Comparison of ENCODE assay signal across 16 cellular contexts in genomic region chr4:182202650-182203049, GRCh38. TPM values are rescaled to one million over a fixed set of nuclear protein-coding genes. Genes with fewer than 3 reads are reported as not detected.
A peak's percentile ranks its signal among the peaks of the same experiment; 100 is the strongest.
DNase-seq lines count a peak whose midpoint lies in the region; ATAC-seq and TF ChIP-seq lines count a peak whose summit lies in the region.
"Had no signal": no experiment of that assay in that cellular context is flagged by ENCODE, and none has a peak within 500 bp of the region (broad histone marks: within the 10 kb centered on the region; RNA-seq: fewer than 3 reads in every experiment).

No MANE protein-coding gene starts in this region.

- DNase-seq in H9 = no peak
- no peak for DNase-seq in trophoblast cell
- no peak for DNase-seq in activated naive CD4-positive, alpha-beta T cell treated with anti-CD3 and anti-CD28 coated beads, Interleukin-2, amount 50 U/mL, for 72 hours (ENCODE audit: low spot score in 2 of 2)
- no peak for DNase-seq in mesenchymal stem cell
- DNase-seq: C1 segment of cervical spinal cord; CD4-positive, alpha-beta memory T cell; COR-L47; DMS153; DMS79; EL; GDM1; GOT3; HCEC 1CT had no signal

- no CpG with 5 or more reads among the region's 8 CpGs for WGBS in H9 (ENCODE audit: extremely low coverage, insufficient read length, low lambda C conversion rate)
- WGBS in trophoblast cell (ENCODE audit: extremely low coverage, insufficient coverage, insufficient read length) = no CpG with 5 or more reads among the region's 8 CpGs
- 93% methylated on average over 7 of the region's 8 CpGs for WGBS in mesenchymal stem cell

- H4K5ac ChIP-seq in H9 (ENCODE audit: insufficient read length, low read depth, low read length) = no peak overlapping the region

- H2BK15ac ChIP-seq in H9 (ENCODE audit: low read depth, low read length) = no peak overlapping the region
- H2BK15ac ChIP-seq in mesenchymal stem cell (ENCODE audit: low read depth, poor library complexity, severe bottlenecking) = no peak overlapping the region

- no peaks in the 10 kb centered on the region for H3K9me3 Mint-ChIP-seq in H9
- H3K9me3 Mint-ChIP-seq in activated naive CD4-positive, alpha-beta T cell treated with anti-CD3 and anti-CD28 coated beads, Interleukin-2, amount 50 U/mL, for 72 hours = peaks cover 0 to 6% of the 10 kb centered on the region in 2 donors

- H3K9ac ChIP-seq in H9 (ENCODE audit: extremely low read depth, insufficient read length, low read length) (no peak overlapping the region), trophoblast cell (ENCODE audit: low read length) (no peak overlapping the region), mesenchymal stem cell (ENCODE audit: low read length) (no peak overlapping the region)

- no peaks in the 10 kb centered on the region; the same call in 1 of the 2 replicates for H3K79me2 ChIP-seq in H9 (ENCODE audit: insufficient read depth, low read length)
- H3K79me2 ChIP-seq in trophoblast cell (ENCODE audit: control insufficient read depth, insufficient read depth, low read length, poor library complexity) = peaks cover 6% of the 10 kb centered on the region

- H3K27ac Mint-ChIP-seq in H9 = peak overlapping the region in 2 of 3 experiments; percentile 74 to 79; a peak in 4 of 7 replicates
- no peak overlapping the region for H3K27ac Mint-ChIP-seq in activated naive CD4-positive, alpha-beta T cell treated with anti-CD3 and anti-CD28 coated beads, Interleukin-2, amount 50 U/mL, for 72 hours
- H3K27ac Mint-ChIP-seq: CD4-positive, alpha-beta memory T cell had no signal

- H3K4me2 ChIP-seq in H9 (ENCODE audit: insufficient read depth, insufficient read length, low read length) (no peak overlapping the region), trophoblast cell (ENCODE audit: low read length) (no peak overlapping the region), mesenchymal stem cell (ENCODE audit: low read length, poor library complexity, severe bottlenecking) (no peak overlapping the region)

- H2BK5ac ChIP-seq in H9 (ENCODE audit: insufficient read length, low read length) = no peak overlapping the region
- no peak overlapping the region for H2BK5ac ChIP-seq in trophoblast cell (ENCODE audit: low read depth, low read length, poor library complexity)
- H2BK5ac ChIP-seq in mesenchymal stem cell (ENCODE audit: low read depth, low read length, poor library complexity, severe bottlenecking) = no peak overlapping the region

- peaks cover 2% of the 10 kb centered on the region for H3K79me1 ChIP-seq in H9 (ENCODE audit: insufficient read depth, low read depth, low read length, poor library complexity, severe bottlenecking)
- peaks cover 8% of the 10 kb centered on the region for H3K79me1 ChIP-seq in trophoblast cell (ENCODE audit: low read length)
- H3K79me1 ChIP-seq in mesenchymal stem cell (replicated peaks; ENCODE audit: low read length, poor library complexity, severe bottlenecking) = peaks cover 37% of the 10 kb centered on the region

- H3K36me3 Mint-ChIP-seq in H9 (ENCODE audit: insufficient read depth in 1 of 3, low read depth in 3 of 3) = peaks cover 0 to 5% (median 0%) of the 10 kb centered on the region in 3 experiments; a peak in 3 of 7 replicates
- no peaks in the 10 kb centered on the region for H3K36me3 Mint-ChIP-seq in activated naive CD4-positive, alpha-beta T cell treated with anti-CD3 and anti-CD28 coated beads, Interleukin-2, amount 50 U/mL, for 72 hours
- H3K36me3 Mint-ChIP-seq: CD4-positive, alpha-beta memory T cell had no signal

- H4K8ac ChIP-seq in H9 (replicated peaks; ENCODE audit: insufficient read length, low read depth, low read length) = no peak overlapping the region
- no peak overlapping the region for H4K8ac ChIP-seq in trophoblast cell (ENCODE audit: low read depth, low read length)
- H4K8ac ChIP-seq in mesenchymal stem cell (ENCODE audit: low read length) = no peak overlapping the region

- H3K27me3 ChIP-seq in H9 (ENCODE audit: insufficient read depth, low read length) = no peaks in the 10 kb centered on the region; the same call in 1 of the 2 replicates
- no peaks in the 10 kb centered on the region for H3K27me3 ChIP-seq in trophoblast cell (ENCODE audit: insufficient read depth, low read length)
- H3K27me3 ChIP-seq in mesenchymal stem cell (ENCODE audit: control insufficient read depth in 1 of 2, insufficient read depth in 1 of 2, low read length in 2 of 2) = no peaks in the 10 kb centered on the region

- H3K14ac ChIP-seq in H9 (ENCODE audit: insufficient read depth, low read length) (no peak overlapping the region), trophoblast cell (ENCODE audit: low read length) (no peak overlapping the region), mesenchymal stem cell (ENCODE audit: low read length in 2 of 2) (no peak overlapping the region)

- H3K23me2 ChIP-seq in H9 (ENCODE audit: insufficient read length, low read depth, low read length, poor library complexity, severe bottlenecking) = no peaks in the 10 kb centered on the region

- H4K91ac ChIP-seq in H9 (ENCODE audit: insufficient read length, low read depth, low read length) = no peak overlapping the region
- no peak overlapping the region for H4K91ac ChIP-seq in trophoblast cell (ENCODE audit: low read depth, low read length)
- no peak overlapping the region for H4K91ac ChIP-seq in mesenchymal stem cell (ENCODE audit: low read length)

- H3K27me3 Mint-ChIP-seq in H9 (ENCODE audit: low read depth) = no peaks in the 10 kb centered on the region

- H2BK12ac ChIP-seq in H9 (ENCODE audit: insufficient read length, low read depth, low read length) = no peak overlapping the region
- H2BK12ac ChIP-seq in trophoblast cell (ENCODE audit: low read length) = no peak overlapping the region
- H2BK12ac ChIP-seq in mesenchymal stem cell (ENCODE audit: low read length in 2 of 2) = no peak overlapping the region

- H2AFZ ChIP-seq in H9 (ENCODE audit: low read length) (no peak overlapping the region), trophoblast cell (ENCODE audit: insufficient read depth, low read length, poor library complexity) (no peak overlapping the region), mesenchymal stem cell (ENCODE audit: low read depth, low read length) (no peak overlapping the region)

- no peaks in the 10 kb centered on the region for H4K20me1 ChIP-seq in H9 (ENCODE audit: control insufficient read depth, insufficient read depth, insufficient read length)

- no peak overlapping the region for H3K4me3 ChIP-seq in trophoblast cell (ENCODE audit: low read depth, low read length)
- H3K4me3 ChIP-seq in mesenchymal stem cell (ENCODE audit: insufficient read depth in 1 of 2, low read depth in 1 of 2, low read length in 2 of 2) = no peak overlapping the region
- H3K4me3 ChIP-seq: GM12878 had no signal

- peaks cover 35 to 40% of the 10 kb centered on the region in 2 experiments for H3K4me1 Mint-ChIP-seq in H9

- no peak overlapping the region for H3T11ph ChIP-seq in H9 (ENCODE audit: low read length)

- H3K18ac ChIP-seq in H9 (ENCODE audit: insufficient read length, low read depth, low read length) = no peak overlapping the region
- H3K18ac ChIP-seq in trophoblast cell (ENCODE audit: low read length) = peak overlapping the region; percentile 4
- H3K18ac ChIP-seq in mesenchymal stem cell (ENCODE audit: low read depth in 1 of 2, low read length in 2 of 2) = no peak overlapping the region

- H4K12ac ChIP-seq in trophoblast cell (ENCODE audit: low read depth, low read length) = no peak overlapping the region

- no peak overlapping the region for H3K23ac ChIP-seq in H9 (ENCODE audit: insufficient read length, low read depth, low read length)
- H3K23ac ChIP-seq in trophoblast cell (ENCODE audit: low read length) = no peak overlapping the region
- no peak overlapping the region for H3K23ac ChIP-seq in mesenchymal stem cell (ENCODE audit: low read length in 2 of 2)

- H3K4ac ChIP-seq in H9 (ENCODE audit: low read depth, low read length) (no peak overlapping the region), trophoblast cell (ENCODE audit: low read depth, low read length) (peak overlapping the region; percentile 4), mesenchymal stem cell (ENCODE audit: low read depth in 1 of 2, low read length in 2 of 2) (no peak overlapping the region)

- H3K4me3 Mint-ChIP-seq in H9 = no peak overlapping the region
- H3K4me3 Mint-ChIP-seq: CD4-positive, alpha-beta memory T cell had no signal

- no peak overlapping the region for H2BK120ac ChIP-seq in H9 (ENCODE audit: low read depth, low read length, poor library complexity, severe bottlenecking)
- no peak overlapping the region for H2BK120ac ChIP-seq in trophoblast cell (ENCODE audit: insufficient read depth, low read length, poor library complexity)
- no peak overlapping the region for H2BK120ac ChIP-seq in mesenchymal stem cell (ENCODE audit: low read depth, low read length)

- H3K4me1 ChIP-seq in H9 (ENCODE audit: insufficient read depth, low read length) (peaks cover 9% of the 10 kb centered on the region; the same call in 1 of the 2 replicates), trophoblast cell (ENCODE audit: control insufficient read depth in 1 of 2, insufficient read depth in 2 of 2, low read length in 2 of 2) (peaks cover 18 to 29% of the 10 kb centered on the region in 2 experiments), mesenchymal stem cell (ENCODE audit: control insufficient read depth, insufficient read depth, low read depth, low read length) (peaks cover 7% of the 10 kb centered on the region)

- no peaks in the 10 kb centered on the region for H3K9me3 ChIP-seq in H9 (ENCODE audit: control insufficient read depth, low read depth, low read length)
- H3K9me3 ChIP-seq in trophoblast cell (ENCODE audit: insufficient read depth, low read depth, low read length) = no peaks in the 10 kb centered on the region
- H3K9me3 ChIP-seq in mesenchymal stem cell (ENCODE audit: control insufficient read depth, low read length) = no peaks in the 10 kb centered on the region

- H2AK5ac ChIP-seq in H9 (ENCODE audit: insufficient read length, low read length) (no peak overlapping the region), trophoblast cell (ENCODE audit: low read length) (no peak overlapping the region), mesenchymal stem cell (ENCODE audit: low read length, severe bottlenecking) (no peak overlapping the region)

- H3K27ac ChIP-seq in H9 (ENCODE audit: insufficient read length, low read depth, low read length) = no peak overlapping the region
- no peak overlapping the region for H3K27ac ChIP-seq in trophoblast cell (ENCODE audit: low read depth, low read length)
- no peak overlapping the region for H3K27ac ChIP-seq in mesenchymal stem cell (ENCODE audit: low read length, poor library complexity, severe bottlenecking)

- no peak overlapping the region for H3K56ac ChIP-seq in H9 (ENCODE audit: insufficient read length, low read depth, low read length)

- H3K36me3 ChIP-seq in trophoblast cell (ENCODE audit: control insufficient read depth in 1 of 2, insufficient read depth in 2 of 2, low read length in 2 of 2) (peaks cover 0 to 3% of the 10 kb centered on the region in 2 experiments), mesenchymal stem cell (ENCODE audit: control insufficient read depth in 1 of 2, insufficient read depth in 2 of 2, low read depth in 1 of 2, low read length in 2 of 2) (peaks cover 0 to 4% of the 10 kb centered on the region in 2 experiments)

- TF ChIP-seq CTCF in H9 (conservative IDR thresholded peaks at IDR 0.05) = no peak

- no peak overlapping the region for H2BK20ac ChIP-seq in H9 (ENCODE audit: low read depth, low read length, poor library complexity, severe bottlenecking)

- ATAC-seq in esophagus mucosa = peak; percentile 64
- no peak for ATAC-seq in HG03135 (IDR thresholded peaks at IDR 0.05; ENCODE audit: unreplicated experiment)
- no peak for ATAC-seq in activated naive CD4-positive, alpha-beta T cell treated with anti-CD3 and anti-CD28 coated beads, Interleukin-2, amount 50 U/mL, for 72 hours
- ATAC-seq: GM12878 had no signal

RNA-seq across cellular contexts. Expression of gene TENM3, which starts 40.6 kb away (rescaled TPM):
- total RNA-seq in H9 (2021) (49.1 and 49.6 TPM in 2 replicates), esophagus mucosa (3.6 TPM)
- 112 and 119 TPM in 2 replicates for polyA plus RNA-seq in trophoblast cell (2013)
- not detected for total RNA-seq in activated naive CD4-positive, alpha-beta T cell treated with anti-CD3 and anti-CD28 coated beads, Interleukin-2, amount 50 U/mL, for 72 hours
- polyA plus RNA-seq in mesenchymal stem cell (2013, experiment 1 of 2) = 0.22 TPM
- polyA plus RNA-seq in mesenchymal stem cell (2013, experiment 2 of 2) = 0.30 TPM
- total RNA-seq: CD4-positive, alpha-beta memory T cell had no signal
- polyA plus RNA-seq: CD4-positive, alpha-beta memory T cell had no signal

Comparison
In these comparisons a context has a peak if more than half of its experiments do, and no peak if none do; other contexts are left out.
1. H3K27ac Mint-ChIP-seq: peak in H9 (2 of 3); none in activated naive CD4-positive, alpha-beta T cell treated with anti-CD3 and anti-CD28 coated beads, Interleukin-2, amount 50 U/mL, for 72 hours (0 of 2).
2. RNA of gene TENM3, which starts 40.6 kb away (total RNA-seq): 49.1 to 49.6 TPM in H9; 3.6 TPM in esophagus mucosa (single experiment) and not detected in activated naive CD4-positive, alpha-beta T cell treated with anti-CD3 and anti-CD28 coated beads, Interleukin-2, amount 50 U/mL, for 72 hours; every median in the first group is over 10 times any median in the second.